1 cellular context compared by ENCODE assay signal in the genomic region with DNA sequence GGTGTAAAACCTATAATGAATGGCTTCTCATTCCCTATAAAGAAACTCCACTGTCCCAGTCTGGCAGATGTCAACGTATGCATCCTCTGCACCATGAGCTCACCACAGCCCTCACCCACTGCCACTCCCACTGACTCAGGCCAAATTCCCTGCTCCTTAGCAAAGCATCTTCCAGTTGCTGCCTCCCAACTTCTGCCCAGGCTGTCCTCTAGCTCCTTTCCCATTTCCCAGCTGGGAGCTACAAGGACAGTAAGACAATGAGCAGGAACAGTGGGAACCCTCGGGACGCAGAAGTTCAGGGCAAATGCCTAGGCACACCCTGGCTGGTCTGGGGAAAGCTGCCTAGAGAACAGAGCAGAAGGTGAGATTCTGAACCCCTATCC.
TF ChIP-seq lines count a peak whose summit lies in the region.

No MANE protein-coding gene starts in this region.

TF ChIP-seq in HepG2, 621 proteins besides CTCF, POLR2A, EP300 and RAD21:
- TF ChIP-seq ZFYVE20 (CRISPR knock-in tag; IDR thresholded peaks at IDR 0.05; ENCODE audit: borderline replicate concordance, low read depth) (no peak), ZMYM3 (CRISPR knock-in tag; IDR thresholded peaks at IDR 0.05) (0 out of 2 replicates have a peak, but pooled peaks have one; percentile 6), NCOA5 (CRISPR knock-in tag; IDR thresholded peaks at IDR 0.05) (no peak), JDP2 (CRISPR knock-in tag; IDR thresholded peaks at IDR 0.05; ENCODE audit: borderline replicate concordance) (no peak), RBAK (CRISPR knock-in tag; IDR thresholded peaks at IDR 0.05) (no peak), PRMT3 (CRISPR knock-in tag; IDR thresholded peaks at IDR 0.05; ENCODE audit: borderline replicate concordance, low read depth) (no peak), ZSCAN21 (CRISPR knock-in tag; IDR thresholded peaks at IDR 0.05; ENCODE audit: borderline replicate concordance) (no peak), SMAD1 (CRISPR knock-in tag; IDR thresholded peaks at IDR 0.05; ENCODE audit: borderline replicate concordance, low read depth) (no peak), NR2C2 (CRISPR knock-in tag; IDR thresholded peaks at IDR 0.05; ENCODE audit: borderline replicate concordance) (no peak), RFX3 (CRISPR knock-in tag; IDR thresholded peaks at IDR 0.05) (no peak), ZNF749 (CRISPR knock-in tag; IDR thresholded peaks at IDR 0.05; ENCODE audit: borderline replicate concordance) (no peak), ZNF550 (CRISPR knock-in tag; IDR thresholded peaks at IDR 0.05; ENCODE audit: borderline replicate concordance) (peak; percentile 67; the same call in 1 of the 2 replicates), ZNF274 (CRISPR knock-in tag; IDR thresholded peaks at IDR 0.05) (no peak), SMARCE1 (IDR thresholded peaks at IDR 0.05; ENCODE audit: borderline replicate concordance) (no peak), ZNF737 (CRISPR knock-in tag; IDR thresholded peaks at IDR 0.05; ENCODE audit: borderline replicate concordance) (no peak), STAG1 (CRISPR knock-in tag; IDR thresholded peaks at IDR 0.05) (no peak), TCF7L2 (IDR thresholded peaks at IDR 0.05; ENCODE audit: low read depth, low read length) (no peak), ZBTB7B (CRISPR knock-in tag; IDR thresholded peaks at IDR 0.05) (0 out of 2 replicates have a peak, but pooled peaks have one; percentile 2), ZEB1 (IDR thresholded peaks at IDR 0.05; ENCODE audit: insufficient replicate concordance, low read depth) (no peak), RXRB (CRISPR knock-in tag; IDR thresholded peaks at IDR 0.05; ENCODE audit: borderline replicate concordance) (no peak; the same call in 1 of the 2 replicates), ZNF546 (CRISPR knock-in tag; conservative IDR thresholded peaks at IDR 0.05) (no peak), PHB2 (IDR thresholded peaks at IDR 0.05; ENCODE audit: partially characterized antibody) (no peak), ZNF160 (CRISPR knock-in tag; IDR thresholded peaks at IDR 0.05) (no peak), ZNF10 (CRISPR knock-in tag; IDR thresholded peaks at IDR 0.05; ENCODE audit: borderline replicate concordance, low read depth) (no peak), ZFP82 (CRISPR knock-in tag; IDR thresholded peaks at IDR 0.05; ENCODE audit: borderline replicate concordance) (peak; percentile 45; the same call in 1 of the 2 replicates), PAWR (CRISPR knock-in tag; IDR thresholded peaks at IDR 0.05; ENCODE audit: borderline replicate concordance) (no peak), ELF4 (CRISPR knock-in tag; IDR thresholded peaks at IDR 0.05; ENCODE audit: borderline replicate concordance) (no peak), ZNF552 (CRISPR knock-in tag; IDR thresholded peaks at IDR 0.05; ENCODE audit: borderline replicate concordance) (no peak), SIN3B (IDR thresholded peaks at IDR 0.05; ENCODE audit: low read length) (no peak), NRL (CRISPR knock-in tag; IDR thresholded peaks at IDR 0.05; ENCODE audit: borderline replicate concordance) (no peak), ZBTB7A (CRISPR knock-in tag; IDR thresholded peaks at IDR 0.05) (no peak), ZNF317 (CRISPR knock-in tag; IDR thresholded peaks at IDR 0.05) (no peak), ZNF567 (CRISPR knock-in tag; IDR thresholded peaks at IDR 0.05; ENCODE audit: borderline replicate concordance) (0 out of 2 replicates have a peak, but pooled peaks have one; percentile 5), HNRNPUL1 (IDR thresholded peaks at IDR 0.05; ENCODE audit: low read depth, low read length) (no peak)
- TF ChIP-seq, protein P1, sequence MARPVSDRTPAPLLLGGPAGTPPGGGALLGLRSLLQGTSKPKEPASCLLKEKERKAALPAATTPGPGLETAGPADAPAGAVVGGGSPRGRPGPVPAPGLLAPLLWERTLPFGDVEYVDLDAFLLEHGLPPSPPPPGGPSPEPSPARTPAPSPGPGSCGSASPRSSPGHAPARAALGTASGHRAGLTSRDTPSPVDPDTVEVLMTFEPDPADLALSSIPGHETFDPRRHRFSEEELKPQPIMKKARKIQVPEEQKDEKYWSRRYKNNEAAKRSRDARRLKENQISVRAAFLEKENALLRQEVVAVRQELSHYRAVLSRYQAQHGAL (CRISPR knock-in tag; IDR thresholded peaks at IDR 0.05; ENCODE audit: not compliant biosample characterization) = no peak
- TF ChIP-seq, protein P2, sequence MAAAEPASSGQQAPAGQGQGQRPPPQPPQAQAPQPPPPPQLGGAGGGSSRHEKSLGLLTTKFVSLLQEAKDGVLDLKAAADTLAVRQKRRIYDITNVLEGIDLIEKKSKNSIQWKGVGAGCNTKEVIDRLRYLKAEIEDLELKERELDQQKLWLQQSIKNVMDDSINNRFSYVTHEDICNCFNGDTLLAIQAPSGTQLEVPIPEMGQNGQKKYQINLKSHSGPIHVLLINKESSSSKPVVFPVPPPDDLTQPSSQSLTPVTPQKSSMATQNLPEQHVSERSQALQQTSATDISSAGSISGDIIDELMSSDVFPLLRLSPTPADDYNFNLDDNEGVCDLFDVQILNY (CRISPR knock-in tag; conservative IDR thresholded peaks at IDR 0.05) = no peak
- TF ChIP-seq, protein P3, sequence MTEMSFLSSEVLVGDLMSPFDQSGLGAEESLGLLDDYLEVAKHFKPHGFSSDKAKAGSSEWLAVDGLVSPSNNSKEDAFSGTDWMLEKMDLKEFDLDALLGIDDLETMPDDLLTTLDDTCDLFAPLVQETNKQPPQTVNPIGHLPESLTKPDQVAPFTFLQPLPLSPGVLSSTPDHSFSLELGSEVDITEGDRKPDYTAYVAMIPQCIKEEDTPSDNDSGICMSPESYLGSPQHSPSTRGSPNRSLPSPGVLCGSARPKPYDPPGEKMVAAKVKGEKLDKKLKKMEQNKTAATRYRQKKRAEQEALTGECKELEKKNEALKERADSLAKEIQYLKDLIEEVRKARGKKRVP (CRISPR knock-in tag; IDR thresholded peaks at IDR 0.05) = no peak
- TF ChIP-seq, protein P4, sequence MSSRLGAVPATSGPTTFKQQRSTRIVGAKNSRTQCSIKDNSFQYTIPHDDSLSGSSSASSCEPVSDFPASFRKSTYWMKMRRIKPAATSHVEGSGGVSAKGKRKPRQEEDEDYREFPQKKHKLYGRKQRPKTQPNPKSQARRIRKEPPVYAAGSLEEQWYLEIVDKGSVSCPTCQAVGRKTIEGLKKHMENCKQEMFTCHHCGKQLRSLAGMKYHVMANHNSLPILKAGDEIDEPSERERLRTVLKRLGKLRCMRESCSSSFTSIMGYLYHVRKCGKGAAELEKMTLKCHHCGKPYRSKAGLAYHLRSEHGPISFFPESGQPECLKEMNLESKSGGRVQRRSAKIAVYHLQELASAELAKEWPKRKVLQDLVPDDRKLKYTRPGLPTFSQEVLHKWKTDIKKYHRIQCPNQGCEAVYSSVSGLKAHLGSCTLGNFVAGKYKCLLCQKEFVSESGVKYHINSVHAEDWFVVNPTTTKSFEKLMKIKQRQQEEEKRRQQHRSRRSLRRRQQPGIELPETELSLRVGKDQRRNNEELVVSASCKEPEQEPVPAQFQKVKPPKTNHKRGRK (CRISPR knock-in tag; IDR thresholded peaks at IDR 0.05) = peak; percentile 69; the same call in 1 of the 2 replicates
- TF ChIP-seq, protein P5, sequence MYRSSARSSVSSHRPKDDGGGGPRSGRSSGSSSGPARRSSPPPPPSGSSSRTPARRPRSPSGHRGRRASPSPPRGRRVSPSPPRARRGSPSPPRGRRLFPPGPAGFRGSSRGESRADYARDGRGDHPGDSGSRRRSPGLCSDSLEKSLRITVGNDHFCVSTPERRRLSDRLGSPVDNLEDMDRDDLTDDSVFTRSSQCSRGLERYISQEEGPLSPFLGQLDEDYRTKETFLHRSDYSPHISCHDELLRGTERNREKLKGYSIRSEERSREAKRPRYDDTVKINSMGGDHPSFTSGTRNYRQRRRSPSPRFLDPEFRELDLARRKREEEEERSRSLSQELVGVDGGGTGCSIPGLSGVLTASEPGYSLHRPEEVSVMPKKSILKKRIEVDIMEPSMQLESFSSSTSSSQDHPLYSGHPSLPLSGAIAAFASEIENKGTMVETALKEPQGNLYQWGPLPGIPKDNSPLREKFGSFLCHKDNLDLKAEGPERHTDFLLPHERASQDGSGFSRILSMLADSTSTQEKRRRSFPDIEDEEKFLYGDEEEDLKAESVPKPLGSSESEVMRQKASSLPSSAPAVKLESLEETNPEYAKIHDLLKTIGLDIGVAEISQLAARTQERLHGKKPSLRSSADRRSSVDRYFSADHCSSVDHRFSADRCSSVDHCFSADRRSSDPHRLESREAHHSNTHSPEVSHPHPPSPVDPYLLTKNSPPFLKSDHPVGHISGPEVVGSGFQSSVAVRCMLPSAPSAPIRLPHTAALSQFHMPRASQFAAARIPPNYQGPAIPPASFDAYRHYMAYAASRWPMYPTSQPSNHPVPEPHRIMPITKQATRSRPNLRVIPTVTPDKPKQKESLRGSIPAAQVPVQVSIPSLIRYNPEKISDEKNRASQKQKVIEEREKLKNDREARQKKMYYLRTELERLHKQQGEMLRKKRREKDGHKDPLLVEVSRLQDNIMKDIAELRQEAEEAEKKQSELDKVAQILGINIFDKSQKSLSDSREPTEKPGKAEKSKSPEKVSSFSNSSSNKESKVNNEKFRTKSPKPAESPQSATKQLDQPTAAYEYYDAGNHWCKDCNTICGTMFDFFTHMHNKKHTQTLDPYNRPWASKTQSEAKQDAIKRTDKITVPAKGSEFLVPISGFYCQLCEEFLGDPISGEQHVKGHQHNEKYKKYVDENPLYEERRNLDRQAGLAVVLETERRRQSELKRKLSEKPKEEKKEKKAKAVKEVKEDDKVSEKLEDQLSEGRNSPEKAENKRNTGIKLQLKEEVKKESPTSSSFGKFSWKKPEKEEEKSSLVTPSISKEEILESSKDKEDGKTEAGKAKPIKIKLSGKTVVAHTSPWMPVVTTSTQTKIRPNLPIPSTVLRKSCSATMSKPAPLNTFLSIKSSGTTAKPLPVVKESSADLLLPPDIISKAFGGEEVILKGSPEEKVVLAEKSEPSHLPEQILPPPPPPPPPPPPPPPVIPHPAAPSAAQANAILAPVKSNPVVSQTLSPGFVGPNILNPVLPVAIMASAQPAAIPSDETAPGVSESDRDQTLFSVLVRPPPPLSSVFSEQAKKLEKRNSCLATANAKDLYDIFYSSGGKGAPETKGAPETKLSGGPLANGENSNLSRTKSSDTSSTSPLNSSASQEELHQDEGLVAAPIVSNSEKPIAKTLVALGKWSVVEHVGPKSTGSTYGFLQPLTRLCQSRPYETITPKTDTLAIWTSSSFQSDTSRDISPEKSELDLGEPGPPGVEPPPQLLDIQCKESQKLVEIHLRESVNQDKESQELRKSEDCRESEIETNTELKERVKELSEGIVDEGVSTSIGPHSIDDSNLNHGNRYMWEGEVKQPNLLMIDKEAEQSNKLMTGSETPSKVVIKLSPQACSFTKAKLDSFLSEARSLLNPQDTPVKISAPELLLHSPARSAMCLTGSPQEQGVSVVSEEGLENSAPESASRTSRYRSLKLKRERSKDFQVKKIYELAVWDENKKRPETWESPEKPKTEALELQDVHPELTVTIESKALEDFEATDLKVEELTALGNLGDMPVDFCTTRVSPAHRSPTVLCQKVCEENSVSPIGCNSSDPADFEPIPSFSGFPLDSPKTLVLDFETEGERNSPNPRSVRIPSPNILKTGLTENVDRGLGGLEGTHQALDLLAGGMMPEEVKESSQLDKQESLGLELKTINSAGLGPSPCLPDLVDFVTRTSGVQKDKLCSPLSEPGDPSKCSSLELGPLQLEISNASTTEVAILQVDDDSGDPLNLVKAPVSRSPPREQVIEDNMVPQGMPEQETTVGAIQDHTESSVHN (CRISPR knock-in tag; IDR thresholded peaks at IDR 0.05) = 0 out of 2 replicates have a peak, but pooled peaks have one; percentile 33
- TF ChIP-seq, protein P6, sequence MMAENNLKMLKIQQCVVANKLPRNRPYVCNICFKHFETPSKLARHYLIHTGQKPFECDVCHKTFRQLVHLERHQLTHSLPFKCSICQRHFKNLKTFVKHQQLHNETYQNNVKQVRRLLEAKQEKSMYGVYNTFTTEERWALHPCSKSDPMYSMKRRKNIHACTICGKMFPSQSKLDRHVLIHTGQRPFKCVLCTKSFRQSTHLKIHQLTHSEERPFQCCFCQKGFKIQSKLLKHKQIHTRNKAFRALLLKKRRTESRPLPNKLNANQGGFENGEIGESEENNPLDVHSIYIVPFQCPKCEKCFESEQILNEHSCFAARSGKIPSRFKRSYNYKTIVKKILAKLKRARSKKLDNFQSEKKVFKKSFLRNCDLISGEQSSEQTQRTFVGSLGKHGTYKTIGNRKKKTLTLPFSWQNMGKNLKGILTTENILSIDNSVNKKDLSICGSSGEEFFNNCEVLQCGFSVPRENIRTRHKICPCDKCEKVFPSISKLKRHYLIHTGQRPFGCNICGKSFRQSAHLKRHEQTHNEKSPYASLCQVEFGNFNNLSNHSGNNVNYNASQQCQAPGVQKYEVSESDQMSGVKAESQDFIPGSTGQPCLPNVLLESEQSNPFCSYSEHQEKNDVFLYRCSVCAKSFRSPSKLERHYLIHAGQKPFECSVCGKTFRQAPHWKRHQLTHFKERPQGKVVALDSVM (CRISPR knock-in tag; IDR thresholded peaks at IDR 0.05) = no peak
- TF ChIP-seq, protein P7, sequence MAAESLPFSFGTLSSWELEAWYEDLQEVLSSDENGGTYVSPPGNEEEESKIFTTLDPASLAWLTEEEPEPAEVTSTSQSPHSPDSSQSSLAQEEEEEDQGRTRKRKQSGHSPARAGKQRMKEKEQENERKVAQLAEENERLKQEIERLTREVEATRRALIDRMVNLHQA (CRISPR knock-in tag; IDR thresholded peaks at IDR 0.05) = no peak
